In the genomic region with DNA sequence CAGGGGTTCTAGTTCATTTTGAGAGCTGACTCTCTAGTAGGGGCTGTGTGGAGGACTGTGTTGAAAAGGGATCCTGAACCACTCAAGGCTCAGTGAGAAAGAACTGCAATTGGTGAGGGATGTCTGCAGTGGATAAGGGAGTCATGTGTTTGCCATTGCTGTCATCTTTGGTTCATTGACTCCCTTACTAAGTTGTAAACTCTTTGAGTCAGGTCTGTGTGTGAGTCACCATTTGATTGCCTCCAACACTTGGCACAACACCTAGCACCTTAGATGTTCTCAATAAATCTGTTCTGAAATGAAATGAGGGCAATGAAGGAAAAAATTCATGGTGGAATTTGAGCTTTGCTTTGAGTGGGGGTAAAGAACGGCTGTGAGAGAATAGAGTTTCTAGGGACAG, we compare ENCODE assay signal across 2 cellular contexts.
TF ChIP-seq lines count a peak whose summit lies in the region.

No MANE protein-coding gene starts in this region.

TF ChIP-seq in Ishikawa, 13 proteins besides CTCF, POLR2A, EP300 and RAD21 (continued from another document):
- TF ChIP-seq REST (IDR thresholded peaks at IDR 0.05; ENCODE audit: low read depth) (no peak), NFIC (IDR thresholded peaks at IDR 0.05) (peak; percentile 59), TCF12 (IDR thresholded peaks at IDR 0.05; ENCODE audit: low read depth) (0 out of 2 replicates have a peak, but pooled peaks have one; percentile 20), TEAD4 (IDR thresholded peaks at IDR 0.05) (no peak), FOXM1 (IDR thresholded peaks at IDR 0.05; ENCODE audit: borderline replicate concordance, low read depth) (no peak), YY1 (IDR thresholded peaks at IDR 0.05; ENCODE audit: low read depth) (no peak)
- TF ChIP-seq, protein P1, sequence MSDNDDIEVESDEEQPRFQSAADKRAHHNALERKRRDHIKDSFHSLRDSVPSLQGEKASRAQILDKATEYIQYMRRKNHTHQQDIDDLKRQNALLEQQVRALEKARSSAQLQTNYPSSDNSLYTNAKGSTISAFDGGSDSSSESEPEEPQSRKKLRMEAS (IDR thresholded peaks at IDR 0.05) = no peak; the same call in 1 of the 2 replicates
- TF ChIP-seq, protein P2, sequence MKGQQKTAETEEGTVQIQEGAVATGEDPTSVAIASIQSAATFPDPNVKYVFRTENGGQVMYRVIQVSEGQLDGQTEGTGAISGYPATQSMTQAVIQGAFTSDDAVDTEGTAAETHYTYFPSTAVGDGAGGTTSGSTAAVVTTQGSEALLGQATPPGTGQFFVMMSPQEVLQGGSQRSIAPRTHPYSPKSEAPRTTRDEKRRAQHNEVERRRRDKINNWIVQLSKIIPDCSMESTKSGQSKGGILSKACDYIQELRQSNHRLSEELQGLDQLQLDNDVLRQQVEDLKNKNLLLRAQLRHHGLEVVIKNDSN (IDR thresholded peaks at IDR 0.05) = peak; percentile 6; the same call in 1 of the 2 replicates

TF ChIP-seq in K562, 482 proteins besides CTCF, POLR2A, EP300 and RAD21:
- no peak for TF ChIP-seq THAP12 (CRISPR knock-in tag; IDR thresholded peaks at IDR 0.05)
- TF ChIP-seq, protein P3, sequence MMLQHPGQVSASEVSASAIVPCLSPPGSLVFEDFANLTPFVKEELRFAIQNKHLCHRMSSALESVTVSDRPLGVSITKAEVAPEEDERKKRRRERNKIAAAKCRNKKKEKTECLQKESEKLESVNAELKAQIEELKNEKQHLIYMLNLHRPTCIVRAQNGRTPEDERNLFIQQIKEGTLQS (IDR thresholded peaks at IDR 0.05) = peak; percentile 62
- TF ChIP-seq, protein P3 (CRISPR knock-in tag; conservative IDR thresholded peaks at IDR 0.05) = no peak
- TF ChIP-seq, protein P4, sequence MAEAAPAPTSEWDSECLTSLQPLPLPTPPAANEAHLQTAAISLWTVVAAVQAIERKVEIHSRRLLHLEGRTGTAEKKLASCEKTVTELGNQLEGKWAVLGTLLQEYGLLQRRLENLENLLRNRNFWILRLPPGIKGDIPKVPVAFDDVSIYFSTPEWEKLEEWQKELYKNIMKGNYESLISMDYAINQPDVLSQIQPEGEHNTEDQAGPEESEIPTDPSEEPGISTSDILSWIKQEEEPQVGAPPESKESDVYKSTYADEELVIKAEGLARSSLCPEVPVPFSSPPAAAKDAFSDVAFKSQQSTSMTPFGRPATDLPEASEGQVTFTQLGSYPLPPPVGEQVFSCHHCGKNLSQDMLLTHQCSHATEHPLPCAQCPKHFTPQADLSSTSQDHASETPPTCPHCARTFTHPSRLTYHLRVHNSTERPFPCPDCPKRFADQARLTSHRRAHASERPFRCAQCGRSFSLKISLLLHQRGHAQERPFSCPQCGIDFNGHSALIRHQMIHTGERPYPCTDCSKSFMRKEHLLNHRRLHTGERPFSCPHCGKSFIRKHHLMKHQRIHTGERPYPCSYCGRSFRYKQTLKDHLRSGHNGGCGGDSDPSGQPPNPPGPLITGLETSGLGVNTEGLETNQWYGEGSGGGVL (CRISPR knock-in tag; IDR thresholded peaks at IDR 0.05) = no peak
- no peak for TF ChIP-seq NCOA2 (IDR thresholded peaks at IDR 0.05; ENCODE audit: partially characterized antibody in 2 of 2)
- no peak for TF ChIP-seq EP400 (IDR thresholded peaks at IDR 0.05)
- TF ChIP-seq FOS (IDR thresholded peaks at IDR 0.05; ENCODE audit: extremely low read depth, insufficient read length) = no peak
- TF ChIP-seq FOXP1 (CRISPR knock-in tag; IDR thresholded peaks at IDR 0.05) = no peak
- peak; percentile 62; the same call in 1 of the 2 replicates for TF ChIP-seq JUND (IDR thresholded peaks at IDR 0.05; ENCODE audit: borderline replicate concordance, low read depth, low read length)
- TF ChIP-seq JUND (tag; IDR thresholded peaks at IDR 0.05; ENCODE audit: borderline replicate concordance, low read depth, low read length) = no peak
- TF ChIP-seq ETV6 (IDR thresholded peaks at IDR 0.05; ENCODE audit: borderline replicate concordance in 1 of 2, low read depth in 2 of 2, low read length in 1 of 2) = no peak
- TF ChIP-seq ETV6 (CRISPR knock-in tag; IDR thresholded peaks at IDR 0.05; ENCODE audit: borderline replicate concordance) = no peak
- TF ChIP-seq TFAM (CRISPR knock-in tag; conservative IDR thresholded peaks at IDR 0.05) = no peak
- TF ChIP-seq CREB1 (IDR thresholded peaks at IDR 0.05) = no peak
- TF ChIP-seq CREB1 (CRISPR knock-in tag; IDR thresholded peaks at IDR 0.05) = no peak
- TF ChIP-seq ELF1 (tag; IDR thresholded peaks at IDR 0.05) = no peak
- TF ChIP-seq CBFA2T3 (IDR thresholded peaks at IDR 0.05) = 0 out of 2 replicates have a peak, but pooled peaks have one; percentile 8
- no peak for TF ChIP-seq ZNF740 (CRISPR knock-in tag; IDR thresholded peaks at IDR 0.05)
- no peak for TF ChIP-seq ZNF740 (tag; IDR thresholded peaks at IDR 0.05)
- no peak for TF ChIP-seq SMARCE1 (IDR thresholded peaks at IDR 0.05)
- peak; percentile 76 for TF ChIP-seq FOSL1 (tag; conservative IDR thresholded peaks at IDR 0.05)
- no peak for TF ChIP-seq ZNF239 (CRISPR knock-in tag; IDR thresholded peaks at IDR 0.05)
